In the genomic region with DNA sequence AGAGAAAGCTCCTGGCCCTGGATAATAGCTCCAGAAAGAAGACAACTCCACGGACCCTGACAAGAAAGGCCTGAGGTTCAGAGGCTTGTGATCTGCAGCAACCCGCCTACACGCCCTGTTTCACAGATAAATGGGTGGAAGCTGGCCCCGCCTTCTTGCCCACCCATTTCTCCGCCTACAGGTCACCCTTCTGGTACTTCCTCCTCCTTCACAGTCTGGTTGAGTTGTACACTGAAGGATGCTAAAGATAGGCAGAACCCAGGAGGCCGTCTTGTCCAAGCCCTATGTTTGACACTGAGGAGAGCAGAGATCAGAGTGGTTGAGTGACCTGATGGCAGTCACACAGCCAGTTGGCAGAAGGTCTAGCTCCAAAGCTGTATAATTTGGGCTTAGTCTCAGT, we compare ENCODE assay signal across 8 cellular contexts. TPM values are rescaled to one million over a fixed set of nuclear protein-coding genes. Genes with fewer than 3 reads are reported as not detected.
DNase-seq lines count a peak whose midpoint lies in the region; ATAC-seq, FAIRE-seq and TF ChIP-seq lines count a peak whose summit lies in the region.

No MANE protein-coding gene starts in this region.

- DNase-seq in DND-41 = peak; percentile 52
- DNase-seq in T-helper 2 cell = peak in 3 of 5 experiments; percentile 14 to 63 (median 17)
- peak; percentile 6 to 44 (median 8) for DNase-seq in effector memory CD8-positive, alpha-beta T cell
- no peak for DNase-seq in suprapubic skin (ENCODE audit: low spot score in 2 of 2)
- DNase-seq in heart right ventricle = no peak
- no peak for DNase-seq in brain microvascular endothelial cell
- no peak for DNase-seq in urothelium cell line (ENCODE audit: low spot score)

- no peaks in the 10 kb centered on the region for H3K36me3 Mint-ChIP-seq in effector memory CD8-positive, alpha-beta T cell (ENCODE audit: insufficient read depth)

- FAIRE-seq in urothelium cell line (lab: Jason Lieb, UNC) = no peak

- ATAC-seq in DND-41 (ENCODE audit: insufficient read depth, low read depth) = peak; percentile 62
- ATAC-seq in effector memory CD8-positive, alpha-beta T cell (replicated peaks) = peak; percentile 32
- no peak for ATAC-seq in heart right ventricle

- WGBS in suprapubic skin = 73% methylated on average over 6 of the region's 6 CpGs
- whole genome bisulfite sequencing in heart right ventricle, 2 donors = 72 to 73% methylated on average over 6 of the region's 6 CpGs

- no peaks in the 10 kb centered on the region for H3K4me1 Mint-ChIP-seq in effector memory CD8-positive, alpha-beta T cell (ENCODE audit: low read depth in 2 of 2)

- no peak overlapping the region for H3K4me3 Mint-ChIP-seq in effector memory CD8-positive, alpha-beta T cell

- in situ Hi-C loops in brain microvascular endothelial cell (cut with HindIII; ENCODE audit: low pct_ligation_motif_present, low sequenced_read_pairs) = no loop called here

- POLR2A ChIA-PET in HEK293 (lab: Yijun Ruan, JAX) = interaction anchor here (0.9 kb wide), 1 partner anchor 57 kb away, joined by 3 read pairs; no protein-coding TSS in a partner anchor

- no peak overlapping the region for H3K4me2 ChIP-seq in DND-41 (ENCODE audit: insufficient read depth, low read length)

- H3K79me2 ChIP-seq in DND-41 (ENCODE audit: insufficient read depth, low read length) = no peaks in the 10 kb centered on the region

- no peak for TF ChIP-seq EP300 in suprapubic skin (IDR thresholded peaks at IDR 0.05)

- 0 out of 2 replicates have a peak, but pooled peaks cover 3% of the 10 kb centered on the region for H4K20me1 ChIP-seq in DND-41 (ENCODE audit: insufficient read depth, low read length)

- H2AFZ ChIP-seq in DND-41 (ENCODE audit: low read depth, low read length) = no peak overlapping the region

- H3K4me3 ChIP-seq in DND-41 (ENCODE audit: low read depth in 1 of 2, low read length in 2 of 2) (no peak overlapping the region), HEK293 (ENCODE audit: low read depth, low read length) (no peak overlapping the region), suprapubic skin (no peak overlapping the region), heart right ventricle (no peak overlapping the region), brain microvascular endothelial cell (ENCODE audit: low read depth, low read length) (no peak overlapping the region)

- TF ChIP-seq POLR2A in suprapubic skin (IDR thresholded peaks at IDR 0.05) = no peak

- H3K27ac ChIP-seq in DND-41 (ENCODE audit: low read length) = no peak overlapping the region
- no peak overlapping the region for H3K27ac ChIP-seq in HEK293 (ENCODE audit: extremely low read depth, low read depth, low read length)
- no peak overlapping the region for H3K27ac ChIP-seq in suprapubic skin
- H3K27ac ChIP-seq in heart right ventricle = no peak overlapping the region
- no peak overlapping the region for H3K27ac ChIP-seq in brain microvascular endothelial cell

- H3K9me3 Mint-ChIP-seq in effector memory CD8-positive, alpha-beta T cell = no peaks in the 10 kb centered on the region

- peaks cover 0 to 14% of the 10 kb centered on the region in 2 donors for H3K27me3 Mint-ChIP-seq in effector memory CD8-positive, alpha-beta T cell

- TF ChIP-seq CTCF in DND-41 (IDR thresholded peaks at IDR 0.05; ENCODE audit: borderline replicate concordance, extremely low read depth, low read length, poor library complexity, severe bottlenecking) (no peak), HEK293 (tag by site-specific recombination; IDR thresholded peaks at IDR 0.05) (no peak), suprapubic skin (IDR thresholded peaks at IDR 0.05) (no peak), heart right ventricle (IDR thresholded peaks at IDR 0.05) (no peak), brain microvascular endothelial cell (IDR thresholded peaks at IDR 0.05; ENCODE audit: low read depth, low read length, missing control alignments) (no peak)

- CTCF ChIA-PET in HEK293 (lab: Yijun Ruan, JAX) = interaction anchor here (0.6 to 1.2 kb wide), 4 partner anchors 20 to 1117 kb away, joined by 3 to 5 read pairs (median 4); no protein-coding TSS in a partner anchor

- intact Hi-C loops in heart right ventricle (cut with DNase I) = no loop called here

- no peaks in the 10 kb centered on the region for H3K36me3 ChIP-seq in DND-41 (ENCODE audit: insufficient read depth, low read length)
- H3K36me3 ChIP-seq in HEK293 (ENCODE audit: control insufficient read depth in 2 of 2, insufficient read depth in 1 of 2, low read length in 2 of 2) = no peaks in the 10 kb centered on the region
- no peaks in the 10 kb centered on the region for H3K36me3 ChIP-seq in suprapubic skin
- H3K36me3 ChIP-seq in heart right ventricle = no peaks in the 10 kb centered on the region
- no peaks in the 10 kb centered on the region for H3K36me3 ChIP-seq in brain microvascular endothelial cell (replicated peaks)

- H3K9me3 ChIP-seq in DND-41 (ENCODE audit: insufficient read depth, low read length, severe bottlenecking) (no peaks in the 10 kb centered on the region), HEK293 (ENCODE audit: control insufficient read depth, insufficient read depth, low read depth, low read length) (no peaks in the 10 kb centered on the region), suprapubic skin (no peaks in the 10 kb centered on the region), heart right ventricle (no peaks in the 10 kb centered on the region)

- H3K9ac ChIP-seq in DND-41 (ENCODE audit: low read depth, low read length) = no peak overlapping the region

- no peaks in the 10 kb centered on the region for H3K27me3 ChIP-seq in DND-41 (ENCODE audit: insufficient read depth, low read length, poor library complexity)
- no peaks in the 10 kb centered on the region for H3K27me3 ChIP-seq in suprapubic skin
- H3K27me3 ChIP-seq in heart right ventricle = peaks cover 0 to 3% (median 0%) of the 10 kb centered on the region in 7 donors
- no peaks in the 10 kb centered on the region for H3K27me3 ChIP-seq in brain microvascular endothelial cell (replicated peaks)

- peak overlapping the region in 1 of 2 donors; percentile 63 for H3K27ac Mint-ChIP-seq in effector memory CD8-positive, alpha-beta T cell

- no peaks in the 10 kb centered on the region for H3K4me1 ChIP-seq in DND-41 (ENCODE audit: insufficient read depth, low read length)
- no peaks in the 10 kb centered on the region for H3K4me1 ChIP-seq in HEK293 (ENCODE audit: control insufficient read depth, insufficient read depth, low read length)
- no peaks in the 10 kb centered on the region for H3K4me1 ChIP-seq in suprapubic skin
- no peaks in the 10 kb centered on the region for H3K4me1 ChIP-seq in heart right ventricle

TF ChIP-seq in HEK293, 187 proteins besides CTCF, POLR2A, EP300 and RAD21:
- TF ChIP-seq ZNF677 (tag by site-specific recombination; IDR thresholded peaks at IDR 0.05) = peak; percentile 98
- TF ChIP-seq ZFP41 (tag by site-specific recombination; IDR thresholded peaks at IDR 0.05; ENCODE audit: borderline replicate concordance) = no peak
- TF ChIP-seq MEIS1 (CRISPR knock-in tag; IDR thresholded peaks at IDR 0.05; ENCODE audit: borderline replicate concordance) = no peak
- TF ChIP-seq ZNF621 (tag by site-specific recombination; IDR thresholded peaks at IDR 0.05) = no peak
- peak; percentile 73 for TF ChIP-seq KLF1 (tag by site-specific recombination; IDR thresholded peaks at IDR 0.05)
- TF ChIP-seq ZBTB7A (tag by site-specific recombination; IDR thresholded peaks at IDR 0.05; ENCODE audit: low read depth) = no peak
- 0 out of 2 replicates have a peak, but pooled peaks have one; percentile 39 for TF ChIP-seq ZNF768 (tag by site-specific recombination; IDR thresholded peaks at IDR 0.05)
- peak; percentile 89 for TF ChIP-seq EGR2 (tag by site-specific recombination; IDR thresholded peaks at IDR 0.05; ENCODE audit: low read depth)
- peak; percentile 91 for TF ChIP-seq ZFHX2 (tag by site-specific recombination; conservative IDR thresholded peaks at IDR 0.05)
- TF ChIP-seq, protein P1, sequence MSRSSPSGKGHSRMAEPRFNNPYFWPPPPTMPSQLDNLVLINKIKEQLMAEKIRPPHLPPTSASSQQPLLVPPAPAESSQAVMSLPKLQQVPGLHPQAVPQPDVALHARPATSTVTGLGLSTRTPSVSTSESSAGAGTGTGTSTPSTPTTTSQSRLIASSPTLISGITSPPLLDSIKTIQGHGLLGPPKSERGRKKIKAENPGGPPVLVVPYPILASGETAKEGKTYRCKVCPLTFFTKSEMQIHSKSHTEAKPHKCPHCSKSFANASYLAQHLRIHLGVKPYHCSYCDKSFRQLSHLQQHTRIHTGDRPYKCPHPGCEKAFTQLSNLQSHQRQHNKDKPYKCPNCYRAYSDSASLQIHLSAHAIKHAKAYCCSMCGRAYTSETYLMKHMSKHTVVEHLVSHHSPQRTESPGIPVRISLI (tag by site-specific recombination; IDR thresholded peaks at IDR 0.05) = no peak
- 0 out of 2 replicates have a peak, but pooled peaks have one; percentile 16 for TF ChIP-seq SP3 (tag by site-specific recombination; IDR thresholded peaks at IDR 0.05)
- TF ChIP-seq, protein P2, sequence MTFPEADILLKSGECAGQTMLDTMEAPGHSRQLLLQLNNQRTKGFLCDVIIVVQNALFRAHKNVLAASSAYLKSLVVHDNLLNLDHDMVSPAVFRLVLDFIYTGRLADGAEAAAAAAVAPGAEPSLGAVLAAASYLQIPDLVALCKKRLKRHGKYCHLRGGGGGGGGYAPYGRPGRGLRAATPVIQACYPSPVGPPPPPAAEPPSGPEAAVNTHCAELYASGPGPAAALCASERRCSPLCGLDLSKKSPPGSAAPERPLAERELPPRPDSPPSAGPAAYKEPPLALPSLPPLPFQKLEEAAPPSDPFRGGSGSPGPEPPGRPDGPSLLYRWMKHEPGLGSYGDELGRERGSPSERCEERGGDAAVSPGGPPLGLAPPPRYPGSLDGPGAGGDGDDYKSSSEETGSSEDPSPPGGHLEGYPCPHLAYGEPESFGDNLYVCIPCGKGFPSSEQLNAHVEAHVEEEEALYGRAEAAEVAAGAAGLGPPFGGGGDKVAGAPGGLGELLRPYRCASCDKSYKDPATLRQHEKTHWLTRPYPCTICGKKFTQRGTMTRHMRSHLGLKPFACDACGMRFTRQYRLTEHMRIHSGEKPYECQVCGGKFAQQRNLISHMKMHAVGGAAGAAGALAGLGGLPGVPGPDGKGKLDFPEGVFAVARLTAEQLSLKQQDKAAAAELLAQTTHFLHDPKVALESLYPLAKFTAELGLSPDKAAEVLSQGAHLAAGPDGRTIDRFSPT (tag by site-specific recombination; IDR thresholded peaks at IDR 0.05) = no peak

RNA-seq across cellular contexts. Expression of a gene that starts 34.2 kb away (rescaled TPM):
- 10 to 100 TPM in 3 of 4 donors, 1 to 10 TPM in 1; 5.5 to 77.2 (median 26.8) TPM for total RNA-seq in suprapubic skin
- 10 to 100 TPM in 1 of 10 donors, 1 to 10 TPM in 9; 1.1 to 12.0 (median 2.0) TPM for total RNA-seq in heart right ventricle
- 1 to 10 TPM in 1 of 2 donors, under 1 TPM in 1; 0.36 to 1.6 TPM for polyA plus RNA-seq in heart right ventricle

Comparison
In these comparisons a context has a peak if more than half of its experiments do, and no peak if none do; other contexts are left out.
1. ATAC-seq: peak in DND-41 (single experiment) and effector memory CD8-positive, alpha-beta T cell (single experiment); none in heart right ventricle (0 of 8).
2. DNase-seq: peak in DND-41 (single experiment), T-helper 2 cell (3 of 5) and effector memory CD8-positive, alpha-beta T cell (3 of 3); none in suprapubic skin (0 of 2), heart right ventricle (0 of 2), brain microvascular endothelial cell (single experiment) and urothelium cell line (single experiment).